Comparison of ENCODE assay signal across 8 cellular contexts in the genomic region with DNA sequence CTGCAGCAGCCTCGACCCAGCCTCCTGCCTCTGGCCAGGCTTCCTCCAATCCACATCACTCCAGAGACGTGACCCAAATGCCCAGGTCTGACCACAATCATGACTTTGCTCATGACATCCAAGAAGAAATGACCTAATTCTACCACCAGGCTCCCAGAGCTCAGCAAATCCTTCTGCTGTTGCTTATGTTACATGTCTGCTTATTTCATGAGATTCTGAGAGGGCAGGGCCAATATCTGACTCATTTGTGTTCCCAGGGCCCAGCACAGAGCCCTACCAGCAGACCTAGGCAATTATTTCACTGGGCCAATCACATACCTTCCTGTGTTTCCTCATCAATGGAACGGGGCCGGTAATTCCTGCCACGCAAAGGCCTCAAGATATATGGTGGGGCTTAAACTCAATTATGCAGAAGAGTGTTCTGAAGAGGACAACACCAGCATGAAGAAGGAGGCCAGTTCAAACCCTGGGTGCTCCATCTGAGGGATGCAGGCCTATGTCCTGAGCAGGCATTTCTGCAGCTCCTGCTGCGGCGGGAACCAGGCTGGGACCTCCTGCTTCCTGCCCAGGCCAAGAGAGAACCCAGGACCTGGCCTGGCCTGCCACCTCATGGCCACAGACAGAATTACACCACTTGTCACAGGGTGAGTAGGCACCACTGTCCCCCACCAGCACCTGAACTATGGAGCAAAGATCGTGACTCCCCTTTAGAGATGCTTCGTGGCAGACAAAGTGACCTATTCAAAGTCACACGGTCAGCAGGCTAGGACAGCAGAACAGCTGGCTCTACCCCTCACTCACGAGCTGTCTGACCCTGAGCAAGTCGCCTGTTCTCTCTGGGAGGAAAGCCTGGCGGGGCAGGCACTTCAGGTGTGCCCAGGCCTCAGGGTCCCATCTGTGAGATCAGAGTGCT. TPM values are rescaled to one million over a fixed set of nuclear protein-coding genes. Genes with fewer than 3 reads are reported as not detected.
DNase-seq lines count a peak whose midpoint lies in the region; ATAC-seq and TF ChIP-seq lines count a peak whose summit lies in the region.

No MANE protein-coding gene starts in this region.

- ATAC-seq in HG02642 (IDR thresholded peaks at IDR 0.05; ENCODE audit: poor library complexity, unreplicated experiment) = peak; percentile 37

- H3K9ac ChIP-seq in colonic mucosa (ENCODE audit: low read depth in 2 of 2, low read length in 2 of 2) = peak overlapping the region; percentile 51 to 77

- TF ChIP-seq CTCF in colonic mucosa (IDR thresholded peaks at IDR 0.05) = peak; percentile 92
- TF ChIP-seq CTCF in lower leg skin (IDR thresholded peaks at IDR 0.05) = peak in 1 of 3 donors; percentile 94

- H3K4me1 ChIP-seq in colonic mucosa = peaks cover 8% of the 10 kb centered on the region

- TF ChIP-seq POLR2A in lower leg skin (IDR thresholded peaks at IDR 0.05) = no peak

- 30 to 51% methylated on average over 9 to 13 of the region's 13 CpGs for WGBS in lower leg skin, 2 donors

- DNase-seq in ELR (ENCODE audit: low read depth) (peak; percentile 86), NCI-H345 (lab: John Stamatoyannopoulos, UW) (peak; percentile 44), colonic mucosa (peak; percentile 89), lower leg skin (ENCODE audit: low spot score in 2 of 2) (peak; percentile 81 to 97), NCI-H1048 (lab: John Stamatoyannopoulos, UW) (no peak)
- DNase-seq in activated CD4-positive, alpha-beta T cell treated with anti-CD3 and anti-CD28 coated beads for 48 hours = peak; percentile 88
- DNase-seq in stimulated activated CD4-positive, alpha-beta T cell treated with anti-CD3 and anti-CD28 coated beads, Interleukin-4, amount 100 ng/mL, for 24 hours = peak; percentile 89

- intact Hi-C loops in colonic mucosa (cut with DNase I) (loop anchor here (2.0 to 5.0 kb wide), 3 partner anchors 118 to 244 kb away; partner anchors contain the start of gene MEI1), lower leg skin (cut with DNase I; ENCODE audit: low total_unique reads) (loop anchor here (10.0 kb wide), 2 partner anchors 116 to 246 kb away; partner anchors contain the start of gene MEI1)

- H3K36me3 ChIP-seq in colonic mucosa = no peaks in the 10 kb centered on the region

- H3K27me3 ChIP-seq in colonic mucosa = no peaks in the 10 kb centered on the region

- peak overlapping the region; percentile 91 for H3K27ac ChIP-seq in colonic mucosa

- H3K9me3 ChIP-seq in colonic mucosa = no peaks in the 10 kb centered on the region

- no peak overlapping the region for H3K4me3 ChIP-seq in colonic mucosa
- H3K4me3 ChIP-seq in lower leg skin (ENCODE audit: low read depth, poor library complexity, severe bottlenecking) = no peak overlapping the region

RNA-seq across cellular contexts. Expression of gene CENPM, which starts 5.8 kb away (rescaled TPM):
- total RNA-seq in colonic mucosa = 10 to 100 TPM; 13.7 to 64.3 TPM
- total RNA-seq in lower leg skin = 10 to 100 TPM in 2 of 4 donors, 1 to 10 TPM in 2; 5.9 to 20.2 (median 9.1) TPM

RNA-seq across cellular contexts. Expression of gene TNFRSF13C, which starts 14.5 kb away (rescaled TPM):
- total RNA-seq in colonic mucosa = under 1 TPM; 0.40 to 0.53 TPM
- total RNA-seq in lower leg skin = 1 to 10 TPM; 1.6 to 2.9 (median 1.7) TPM

RNA-seq across cellular contexts. Expression of gene SHISA8, which starts 26.2 kb away (rescaled TPM):
- total RNA-seq in colonic mucosa = not detected
- 1 to 10 TPM in 2 of 4 donors, under 1 TPM in 2; 0.46 to 2.0 (median 1.0) TPM for total RNA-seq in lower leg skin

RNA-seq across cellular contexts. Expression of gene SEPTIN3, which starts 28.1 kb away (rescaled TPM):
- total RNA-seq in colonic mucosa = under 1 TPM; 0.20 to 0.69 TPM
- 1 to 10 TPM in 2 of 4 donors, under 1 TPM in 2; 0.76 to 1.2 (median 0.96) TPM for total RNA-seq in lower leg skin
